In the genomic region with DNA sequence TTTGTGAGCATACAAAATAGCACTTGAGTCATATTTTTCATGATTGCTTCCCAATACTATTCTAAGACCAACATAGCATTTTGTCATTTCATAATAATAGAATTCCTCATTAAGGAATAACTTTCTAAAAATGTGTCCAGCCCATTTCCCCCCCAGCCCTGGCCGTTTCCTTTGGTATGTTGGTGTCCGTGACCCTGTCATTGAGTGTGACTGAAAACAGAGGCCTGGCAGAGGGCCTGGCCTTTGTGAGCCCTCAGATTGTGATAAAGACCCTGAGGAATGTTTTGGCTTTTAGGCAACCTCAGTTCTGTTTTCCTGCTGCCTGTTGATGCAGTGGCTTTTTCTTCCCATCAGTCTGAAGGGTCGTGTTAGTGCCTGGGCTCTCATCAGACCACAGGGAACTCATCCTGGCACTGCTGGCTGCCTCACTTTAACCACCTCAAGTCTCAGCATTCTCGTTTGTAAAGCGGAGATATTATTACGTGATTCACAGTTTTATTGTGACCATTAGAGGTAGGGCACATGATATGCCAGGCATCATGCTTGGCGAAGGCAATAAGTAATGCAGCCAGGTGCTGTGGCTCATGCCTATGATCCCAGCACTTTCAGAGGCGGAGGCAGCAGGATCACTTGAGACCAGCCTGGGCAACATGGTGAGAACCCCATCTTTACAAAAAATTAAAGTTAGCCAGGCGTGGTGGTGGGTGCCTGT, we compare ENCODE assay signal across 12 cellular contexts. TPM values are rescaled to one million over a fixed set of nuclear protein-coding genes. Genes with fewer than 3 reads are reported as not detected.
DNase-seq lines count a peak whose midpoint lies in the region; ATAC-seq, FAIRE-seq and TF ChIP-seq lines count a peak whose summit lies in the region.
"Had no signal": no experiment of that assay in that cellular context is flagged by ENCODE, and none has a peak within 500 bp of the region (broad histone marks: within the 10 kb centered on the region; RNA-seq: fewer than 3 reads in every experiment).

No MANE protein-coding gene starts in this region.

- H3K4me1 Mint-ChIP-seq in activated naive CD8-positive, alpha-beta T cell treated with anti-CD3 and anti-CD28 coated beads for 36 hours: peaks cover 14% of the 10 kb centered on the region

- H3K36me3 Mint-ChIP-seq in activated naive CD8-positive, alpha-beta T cell treated with anti-CD3 and anti-CD28 coated beads for 36 hours: no peaks in the 10 kb centered on the region

- no peaks in the 10 kb centered on the region for H3K36me3 ChIP-seq in pancreas
- no peaks in the 10 kb centered on the region for H3K36me3 ChIP-seq in brain microvascular endothelial cell (replicated peaks)

- intact Hi-C loops in Right ventricle myocardium inferior (cut with DNase I) (loop anchor here (5.0 kb wide), 1 partner anchor 39 kb away; a partner anchor contains a TSS), pancreas (cut with DNase I) (no loop called here)

- H3K27ac Mint-ChIP-seq in activated naive CD8-positive, alpha-beta T cell treated with anti-CD3 and anti-CD28 coated beads for 36 hours: no peak overlapping the region
- H3K27ac Mint-ChIP-seq: CD4-positive, CD25-positive, alpha-beta regulatory T cell; stimulated activated memory B cell treated with anti-CD40 and anti-IgM and Interleukin-4, amounts not matched to agents 10 μg/mL and 1 μg/mL and 100 μg/mL, for 72 hours had no signal

- H3K4me3 ChIP-seq in pancreas: no peak overlapping the region
- H3K4me3 ChIP-seq in brain microvascular endothelial cell (ENCODE audit: low read depth, low read length): no peak overlapping the region

- H3K27me3 Mint-ChIP-seq in activated naive CD8-positive, alpha-beta T cell treated with anti-CD3 and anti-CD28 coated beads for 36 hours: no peaks in the 10 kb centered on the region
- H3K27me3 Mint-ChIP-seq: CD4-positive, CD25-positive, alpha-beta regulatory T cell; stimulated activated memory B cell treated with anti-CD40 and anti-IgM and Interleukin-4, amounts not matched to agents 10 μg/mL and 1 μg/mL and 100 μg/mL, for 72 hours had no signal

- no peak for FAIRE-seq in pancreas (lab: Jason Lieb, UNC)
- FAIRE-seq: TTC549 had no signal

- no peaks in the 10 kb centered on the region for H3K27me3 ChIP-seq in pancreas
- no peaks in the 10 kb centered on the region for H3K27me3 ChIP-seq in brain microvascular endothelial cell (replicated peaks)

- WGBS in pancreas, 2 donors: 33 to 36% methylated on average over 9 of the region's 9 CpGs

- DNase-seq in AG08396 (ENCODE audit: low spot score) (peak; percentile 60), Right ventricle myocardium inferior (ENCODE audit: missing footprints) (no peak), pancreas (peak in 1 of 6 donors; percentile 50), H4 (ENCODE audit: low spot score) (no peak), brain microvascular endothelial cell (no peak)
- DNase-seq in activated naive CD8-positive, alpha-beta T cell treated with anti-CD3 and anti-CD28 coated beads for 36 hours: no peak
- DNase-seq: CD4-positive, CD25-positive, alpha-beta regulatory T cell had no signal

- ATAC-seq in SK-N-SH treated with all-trans-retinoic acid at 6 μM for 48 hours (peak; percentile 73), Right ventricle myocardium inferior (peak; percentile 82), pancreas (peak in 3 of 4 donors; percentile 26 to 55 (median 55)), HG03135 (IDR thresholded peaks at IDR 0.05; ENCODE audit: unreplicated experiment) (no peak)
- ATAC-seq: stimulated activated memory B cell treated with anti-CD40 and anti-IgM and Interleukin-4, amounts not matched to agents 10 μg/mL and 1 μg/mL and 100 μg/mL, for 72 hours had no signal

- no peaks in the 10 kb centered on the region for H3K9me3 ChIP-seq in pancreas

- H3K4me3 Mint-ChIP-seq in activated naive CD8-positive, alpha-beta T cell treated with anti-CD3 and anti-CD28 coated beads for 36 hours: no peak overlapping the region
- H3K4me3 Mint-ChIP-seq: CD4-positive, CD25-positive, alpha-beta regulatory T cell; stimulated activated memory B cell treated with anti-CD40 and anti-IgM and Interleukin-4, amounts not matched to agents 10 μg/mL and 1 μg/mL and 100 μg/mL, for 72 hours had no signal

- H3K27ac ChIP-seq in pancreas: peak overlapping the region in 3 of 4 donors; percentile 20 to 75 (median 62)
- H3K27ac ChIP-seq in brain microvascular endothelial cell: no peak overlapping the region

- TF ChIP-seq CTCF in pancreas (IDR thresholded peaks at IDR 0.05): no peak
- no peak for TF ChIP-seq CTCF in brain microvascular endothelial cell (IDR thresholded peaks at IDR 0.05; ENCODE audit: low read depth, low read length, missing control alignments)

- H3K9me3 Mint-ChIP-seq in activated naive CD8-positive, alpha-beta T cell treated with anti-CD3 and anti-CD28 coated beads for 36 hours: no peaks in the 10 kb centered on the region
- H3K9me3 Mint-ChIP-seq: CD4-positive, CD25-positive, alpha-beta regulatory T cell; stimulated activated memory B cell treated with anti-CD40 and anti-IgM and Interleukin-4, amounts not matched to agents 10 μg/mL and 1 μg/mL and 100 μg/mL, for 72 hours had no signal

- peaks cover 36 to 58% (median 45%) of the 10 kb centered on the region in 3 donors for H3K4me1 ChIP-seq in pancreas

- in situ Hi-C loops in brain microvascular endothelial cell (cut with HindIII; ENCODE audit: low pct_ligation_motif_present, low sequenced_read_pairs): no loop called here

TF ChIP-seq in SK-N-SH treated with all-trans-retinoic acid at 6 μM for 48 hours, 23 proteins besides CTCF, POLR2A, EP300 and RAD21:
- no peak for TF ChIP-seq TOX (CRISPR knock-in tag; IDR thresholded peaks at IDR 0.05; ENCODE audit: borderline replicate concordance)
- TF ChIP-seq ISL1 (CRISPR knock-in tag; IDR thresholded peaks at IDR 0.05): peak; percentile 55; the same call in 1 of the 2 replicates
- 0 out of 2 replicates have a peak, but pooled peaks have one; percentile 30 for TF ChIP-seq SNAI2 (CRISPR knock-in tag; IDR thresholded peaks at IDR 0.05)

RNA-seq across cellular contexts. Expression of a gene that starts 13.8 kb away (rescaled TPM):
- 9.1 TPM for total RNA-seq in Right ventricle myocardium inferior
- 100 to 1,000 TPM; 121 to 239 (median 152) TPM for total RNA-seq in pancreas
- 100 to 1,000 TPM; 178 to 337 TPM for polyA plus RNA-seq in pancreas
- total RNA-seq in activated naive CD8-positive, alpha-beta T cell treated with anti-CD3 and anti-CD28 coated beads for 36 hours: 10 to 100 TPM; 28.2 to 31.7 TPM
- 1.1 TPM in 1 of 2 replicates, not detected in the other for total RNA-seq in H4 (2014; rRNA removed; shearing (Covaris generic))

RNA-seq across cellular contexts. Expression of a gene that starts 22.0 kb away (rescaled TPM):
- total RNA-seq in Right ventricle myocardium inferior (35.9 TPM), pancreas (10 to 100 TPM in 1 of 6 donors, 1 to 10 TPM in 5; 6.9 to 15.2 (median 8.1) TPM)
- polyA plus RNA-seq in pancreas: 10 to 100 TPM; 31.4 to 42.8 TPM
- not detected for total RNA-seq in activated naive CD8-positive, alpha-beta T cell treated with anti-CD3 and anti-CD28 coated beads for 36 hours
- not detected in 2 replicates for total RNA-seq in H4 (2014; rRNA removed; shearing (Covaris generic))
- polyA plus RNA-seq: CD4-positive, CD25-positive, alpha-beta regulatory T cell; neural cell had no signal

RNA-seq across cellular contexts. Expression of a gene that starts 25.9 kb away (rescaled TPM):
- total RNA-seq in Right ventricle myocardium inferior (6.7 TPM), pancreas (1 to 10 TPM in 5 of 6 donors, under 1 TPM in 1; 0.59 to 6.7 (median 3.0) TPM)
- 10 to 100 TPM; 13.1 to 19.4 TPM for polyA plus RNA-seq in pancreas
- total RNA-seq in activated naive CD8-positive, alpha-beta T cell treated with anti-CD3 and anti-CD28 coated beads for 36 hours: not detected
- total RNA-seq in H4 (2014; rRNA removed; shearing (Covaris generic)): 2.7 TPM in 1 of 2 replicates, not detected in the other
- total RNA-seq: CD4-positive, CD25-positive, alpha-beta regulatory T cell had no signal
- polyA plus RNA-seq: CD4-positive, CD25-positive, alpha-beta regulatory T cell; neural cell had no signal

RNA-seq across cellular contexts. Expression of a gene that starts 37.6 kb away (rescaled TPM):
- total RNA-seq in Right ventricle myocardium inferior (34.7 TPM), pancreas (10 to 100 TPM in 3 of 6 donors, 1 to 10 TPM in 3; 6.9 to 18.2 (median 11.3) TPM)
- 10 to 100 TPM; 30.9 to 32.3 TPM for polyA plus RNA-seq in pancreas
- total RNA-seq in activated naive CD8-positive, alpha-beta T cell treated with anti-CD3 and anti-CD28 coated beads for 36 hours: 10 to 100 TPM; 57.3 to 63.0 TPM
- 138 and 146 TPM in 2 replicates for total RNA-seq in H4 (2014; rRNA removed; shearing (Covaris generic))

RNA-seq across cellular contexts. Expression of a gene that starts 41.5 kb away (rescaled TPM):
- total RNA-seq in Right ventricle myocardium inferior (7.2 TPM), pancreas (1 to 10 TPM; 5.0 to 8.7 (median 6.5) TPM)
- polyA plus RNA-seq in pancreas: 1 to 10 TPM; 3.9 to 9.5 TPM
- 1 to 10 TPM; 6.6 to 6.9 TPM for total RNA-seq in activated naive CD8-positive, alpha-beta T cell treated with anti-CD3 and anti-CD28 coated beads for 36 hours
- 0.04 TPM in 1 of 2 replicates, not detected in the other for total RNA-seq in H4 (2014; rRNA removed; shearing (Covaris generic))
- polyA plus RNA-seq: neural cell had no signal
